Comparison of ENCODE assay signal across 15 cellular contexts in the genomic region with DNA sequence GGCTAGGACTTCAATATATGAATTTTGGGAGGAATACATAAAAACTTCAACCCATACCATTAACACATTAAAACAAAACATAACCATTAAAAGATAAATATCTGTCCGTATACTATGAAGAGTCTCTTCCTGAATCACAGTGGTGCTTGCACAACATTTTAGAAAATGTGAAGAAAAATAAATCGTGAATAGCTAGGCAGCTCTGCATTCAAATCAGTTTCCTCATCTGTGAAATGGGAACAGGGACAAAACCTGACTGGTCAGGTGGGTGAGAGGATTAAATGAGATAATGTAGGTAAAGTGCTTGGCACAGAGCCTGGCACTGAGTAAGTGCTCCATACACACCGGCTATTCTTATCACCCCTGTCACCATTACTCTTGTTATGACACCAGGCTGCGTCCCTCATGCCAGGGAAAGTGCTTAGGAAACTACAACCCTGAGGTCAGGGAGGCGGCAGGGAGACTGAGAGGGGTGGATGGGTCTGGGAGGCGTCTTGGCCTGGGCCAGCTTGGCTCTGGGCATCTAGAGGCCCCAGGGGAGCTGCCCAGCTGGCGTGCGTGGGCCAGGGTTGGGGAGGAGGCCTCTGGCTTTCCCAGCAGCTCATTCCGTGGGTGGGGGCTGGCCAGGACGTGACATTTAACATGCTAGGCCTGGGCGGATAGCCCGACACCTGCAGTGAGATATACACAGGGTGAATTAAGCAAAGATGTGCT.
DNase-seq lines count a peak whose midpoint lies in the region; ATAC-seq and TF ChIP-seq lines count a peak whose summit lies in the region.
"Had no signal": no experiment of that assay in that cellular context is flagged by ENCODE, and none has a peak within 500 bp of the region (broad histone marks: within the 10 kb centered on the region; RNA-seq: fewer than 3 reads in every experiment).

No MANE protein-coding gene starts in this region.

- peaks cover 2% of the 10 kb centered on the region for H3K9me3 ChIP-seq in MG63
- no peaks in the 10 kb centered on the region for H3K9me3 ChIP-seq in skeletal muscle tissue (ENCODE audit: control insufficient read depth in 3 of 3, low read length in 3 of 3)

- H3K36me3 ChIP-seq in MG63 (no peaks in the 10 kb centered on the region), skeletal muscle tissue (ENCODE audit: control insufficient read depth in 3 of 3, insufficient read depth in 3 of 3, low read length in 3 of 3) (no peaks in the 10 kb centered on the region)

- peak overlapping the region; percentile 61 for H3K27ac ChIP-seq in skeletal muscle tissue (ENCODE audit: low read depth, low read length)

- H3K4me1 ChIP-seq in skeletal muscle tissue (ENCODE audit: control insufficient read depth in 3 of 3, insufficient read depth in 3 of 3, low read length in 3 of 3) = peaks cover 43 to 65% (median 58%) of the 10 kb centered on the region in 3 donors

- ATAC-seq in HG03280 (IDR thresholded peaks at IDR 0.05; ENCODE audit: unreplicated experiment) = no peak

- no peak overlapping the region for H3K4me3 ChIP-seq in MG63
- no peak overlapping the region for H3K4me3 ChIP-seq in fibroblast of villous mesenchyme (ENCODE audit: low read depth, low read length)
- H3K4me3 ChIP-seq in skeletal muscle tissue (ENCODE audit: low read length in 3 of 3) = peak overlapping the region in 1 of 3 donors; percentile 29

- H3K27me3 ChIP-seq in MG63 (no peaks in the 10 kb centered on the region), skeletal muscle tissue (ENCODE audit: control insufficient read depth in 3 of 3, insufficient read depth in 3 of 3, low read length in 3 of 3) (no peaks in the 10 kb centered on the region)

- TF ChIP-seq CTCF in GM20000 (IDR thresholded peaks at IDR 0.05; ENCODE audit: extremely low read depth, missing control alignments) (no peak), fibroblast of villous mesenchyme (IDR thresholded peaks at IDR 0.05; ENCODE audit: insufficient read depth, low read depth, low read length) (no peak)

- H3K9ac ChIP-seq in skeletal muscle tissue (ENCODE audit: low read depth in 1 of 3, low read length in 3 of 3) = peak overlapping the region in 1 of 3 donors; percentile 29

- DNase-seq in GM20000 (ENCODE audit: low spot score) (peak; percentile 38), MG63 (peak; percentile 98), fibroblast of villous mesenchyme (ENCODE audit: low read depth) (peak; percentile 25), NCI-H1436 (lab: John Stamatoyannopoulos, UW) (no peak), T-helper 2 cell (no peak), foreskin melanocyte (no peak)
- DNase-seq: activated CD8-positive, alpha-beta memory T cell treated with anti-CD3 and anti-CD28 coated beads for 24 hours; activated naive CD4-positive, alpha-beta T cell; caudate nucleus; CD8-positive, alpha-beta memory T cell; NCI-H2029; NCI-H82; SHP77 had no signal

Comparison
In these comparisons a context has a peak if more than half of its experiments do, and no peak if none do; other contexts are left out.
1. DNase-seq: peak in GM20000 (single experiment), MG63 (single experiment) and fibroblast of villous mesenchyme (single experiment); none in NCI-H1436 (single experiment), T-helper 2 cell (0 of 5) and foreskin melanocyte (single experiment).